Comparison of ENCODE assay signal across 8 cellular contexts in the genomic region with DNA sequence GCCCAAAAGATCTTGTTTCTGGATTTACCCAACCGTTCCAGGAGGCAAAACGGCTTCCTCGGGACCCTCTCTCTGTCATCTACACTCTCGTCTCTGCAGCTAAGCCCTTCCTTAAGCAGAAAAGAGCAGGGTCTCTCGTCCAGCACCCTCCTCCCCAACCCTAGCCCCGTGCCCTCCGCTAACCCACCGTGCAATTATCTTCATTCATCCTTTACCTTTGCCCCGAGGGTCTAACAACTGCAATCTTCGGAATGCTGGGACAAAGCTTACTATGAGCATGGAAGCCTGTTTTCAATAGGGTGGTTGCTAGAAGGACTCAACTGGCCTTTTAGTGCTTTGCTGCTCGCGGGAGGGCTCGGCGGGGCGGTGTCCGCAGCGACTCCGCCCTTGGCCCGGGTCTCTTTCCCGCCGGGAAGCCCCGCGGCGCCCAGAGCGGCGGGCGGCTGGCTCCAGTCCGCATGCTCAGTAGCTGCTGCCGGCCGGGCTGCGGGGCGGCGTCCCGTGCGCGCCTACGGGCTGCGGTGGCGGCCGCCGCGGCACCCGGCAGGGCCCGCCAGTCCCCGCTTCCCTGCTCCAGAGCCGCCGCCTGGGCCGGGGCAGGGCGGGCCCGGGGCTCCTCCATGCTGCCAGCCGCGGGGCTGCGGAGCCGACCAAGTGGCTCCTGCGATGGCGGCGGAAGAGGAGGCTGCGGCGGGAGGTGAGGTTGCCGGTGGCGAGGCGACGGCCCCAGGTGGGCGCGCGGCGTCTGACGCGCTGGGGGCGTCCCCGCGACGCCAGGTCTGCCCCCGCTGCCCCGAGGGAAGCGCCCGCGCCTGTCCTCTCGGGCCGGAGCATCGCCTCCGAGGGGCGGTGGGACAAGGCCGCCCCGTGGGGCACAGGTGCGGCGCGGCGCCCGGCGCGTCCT. TPM values are rescaled to one million over a fixed set of nuclear protein-coding genes. Genes with fewer than 3 reads are reported as not detected.
DNase-seq lines count a peak whose midpoint lies in the region; ATAC-seq and TF ChIP-seq lines count a peak whose summit lies in the region.

BMAL2 (plus strand) TSS at position 430 of the 904 bp plus-strand sequence; CDS start at position 667, 237 bp downstream.

- peak within 1 kb of the TSS; percentile 98 for H3K4me3 Mint-ChIP-seq in natural killer cell
- H3K4me3 Mint-ChIP-seq in type B pancreatic cell, result peak within 1 kb of the TSS; percentile 96

- H3K36me3 Mint-ChIP-seq in natural killer cell, result no peaks in the 10 kb centered on the region
- peaks cover 12% of the 10 kb centered on the region for H3K36me3 Mint-ChIP-seq in type B pancreatic cell

- intact Hi-C loops in natural killer cell (cut with micrococcal nuclease), result no loop called here

- H3K9me3 Mint-ChIP-seq in natural killer cell, result no peaks in the 10 kb centered on the region
- H3K9me3 Mint-ChIP-seq in type B pancreatic cell, result no peaks in the 10 kb centered on the region

- peak; percentile 80 for DNase-seq in ACHN
- peak; percentile 72 for DNase-seq in NCI-H345 (lab: John Stamatoyannopoulos, UW)
- peak; percentile 31 for DNase-seq in activated CD8-positive, alpha-beta memory T cell treated with anti-CD3 and anti-CD28 coated beads, Interleukin-2, amount 50 U/mL, for 4 hours
- DNase-seq in natural killer cell, result peak; percentile 19
- peak; percentile 72 for DNase-seq in type B pancreatic cell (ENCODE audit: extremely low spot score, unreplicated experiment)

- in situ Hi-C loops in ACHN (cut with HindIII; ENCODE audit: low pct_ligation_motif_present, low pct_unique_long_range_greater_than_20kb, low sequenced_read_pairs), result no loop called here

- H3K27ac Mint-ChIP-seq in natural killer cell (peak within 1 kb of the TSS in 1 of 2 donors; percentile 32), type B pancreatic cell (peak within 1 kb of the TSS; percentile 99)

- peaks cover 39 to 54% of the 10 kb centered on the region in 2 donors for H3K27me3 Mint-ChIP-seq in natural killer cell (ENCODE audit: low read depth in 2 of 2)
- H3K27me3 Mint-ChIP-seq in type B pancreatic cell, result peaks cover 55% of the 10 kb centered on the region

- TF ChIP-seq CTCF in natural killer cell (IDR thresholded peaks at IDR 0.05) (no peak), type B pancreatic cell (conservative IDR thresholded peaks at IDR 0.05) (no peak)

- H3K4me1 Mint-ChIP-seq in natural killer cell, result peaks cover 14 to 16% of the 10 kb centered on the region in 2 donors
- H3K4me1 Mint-ChIP-seq in type B pancreatic cell (ENCODE audit: unreplicated experiment), result peaks cover 7% of the 10 kb centered on the region

- ATAC-seq in GM18520 (IDR thresholded peaks at IDR 0.05; ENCODE audit: unreplicated experiment) (peak; percentile 22), HG03064 (IDR thresholded peaks at IDR 0.05; ENCODE audit: low read depth, unreplicated experiment) (peak; percentile 35), esophagus mucosa (peak; percentile 19), natural killer cell (peak; percentile 60 to 63 (median 62))

RNA-seq across cellular contexts. Expression of gene BMAL2, which starts in this region (rescaled TPM):
- total RNA-seq in esophagus mucosa (58.3 TPM), natural killer cell (under 1 TPM; 0.16 to 0.33 (median 0.19) TPM), type B pancreatic cell (ENCODE audit: low replicate concordance) (10.7 and 34.3 TPM in 2 replicates)

Comparison
In these comparisons a context has a peak if more than half of its experiments do, and no peak if none do; other contexts are left out.
1. Peak in every context shown above with its lines: DNase-seq and ATAC-seq.
2. Peak in DNase-seq and ATAC-seq in natural killer cell; RNA of the gene not detected or under 1 TPM.
3. DNase-seq: peak in every context shown above with its lines; median percentile 80 in ACHN; 72 in NCI-H345; 72 in type B pancreatic cell; 31 in activated CD8-positive, alpha-beta memory T cell treated with anti-CD3 and anti-CD28 coated beads, Interleukin-2, amount 50 U/mL, for 4 hours; 19 in natural killer cell.